21 cellular contexts compared by ENCODE assay signal in the genomic region with DNA sequence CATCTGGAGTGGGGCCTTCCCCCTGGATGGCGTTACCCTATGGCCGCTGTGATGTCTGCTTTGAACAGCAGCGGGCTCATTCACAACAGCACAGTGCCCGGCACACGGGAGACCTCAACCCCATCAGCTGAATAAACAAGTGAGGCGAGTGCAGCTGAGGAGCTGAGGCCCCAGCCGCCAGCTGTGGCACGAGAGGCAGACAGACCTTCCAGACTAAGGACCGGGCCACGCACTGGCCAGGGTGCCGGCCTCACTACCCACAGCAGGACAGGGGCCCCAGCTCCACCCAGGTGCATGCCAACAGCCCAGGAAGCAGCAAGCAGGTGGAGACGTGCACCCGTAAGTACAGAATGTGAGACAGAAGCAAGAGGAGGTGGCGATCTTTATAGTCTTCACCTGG. TPM values are rescaled to one million over a fixed set of nuclear protein-coding genes. Genes with fewer than 3 reads are reported as not detected.
DNase-seq lines count a peak whose midpoint lies in the region; ATAC-seq and TF ChIP-seq lines count a peak whose summit lies in the region.
"Had no signal": no experiment of that assay in that cellular context is flagged by ENCODE, and none has a peak within 500 bp of the region (broad histone marks: within the 10 kb centered on the region; RNA-seq: fewer than 3 reads in every experiment).

No MANE protein-coding gene starts in this region.

- H3K4me3 Mint-ChIP-seq in CD4-positive, alpha-beta T cell, result peak overlapping the region; percentile 9
- H3K4me3 Mint-ChIP-seq in H9, result no peak overlapping the region
- H3K4me3 Mint-ChIP-seq in activated T-helper 17 cell treated with anti-CD3 and anti-CD28 coated beads, Interleukin-2, amount 50 U/mL, for 72 hours, result peak overlapping the region; percentile 89
- H3K4me3 Mint-ChIP-seq in neural crest cell, result no peak overlapping the region
- H3K4me3 Mint-ChIP-seq: activated T-cell treated with anti-CD3 and anti-CD28 coated beads, Interleukin-2, amount 50 U/mL, for 72 hours had no signal

- no peak overlapping the region for H3K9ac ChIP-seq in H9 (ENCODE audit: extremely low read depth, insufficient read length, low read length)

- POLR2A ChIA-PET in CD4-positive, alpha-beta T cell (lab: Charles Lee), result no interaction called here

- no peaks in the 10 kb centered on the region for H3K9me3 Mint-ChIP-seq in CD4-positive, alpha-beta T cell
- H3K9me3 Mint-ChIP-seq in H9, result no peaks in the 10 kb centered on the region
- H3K9me3 Mint-ChIP-seq in activated T-helper 17 cell treated with anti-CD3 and anti-CD28 coated beads, Interleukin-2, amount 50 U/mL, for 72 hours, result no peaks in the 10 kb centered on the region
- H3K9me3 Mint-ChIP-seq in neural crest cell, result no peaks in the 10 kb centered on the region
- H3K9me3 Mint-ChIP-seq: activated T-cell treated with anti-CD3 and anti-CD28 coated beads, Interleukin-2, amount 50 U/mL, for 72 hours had no signal

- no peak overlapping the region for H3T11ph ChIP-seq in H9 (ENCODE audit: low read length)

- no peak overlapping the region for H2AK5ac ChIP-seq in H9 (ENCODE audit: insufficient read length, low read length)

- H3K27ac Mint-ChIP-seq in CD4-positive, alpha-beta T cell, result peak overlapping the region; percentile 64
- H3K27ac Mint-ChIP-seq in H9 (peak overlapping the region in 1 of 3 experiments; percentile 65; a peak in 2 of 7 replicates), neural crest cell (ENCODE audit: unreplicated experiment) (peak overlapping the region; percentile 88)
- H3K27ac Mint-ChIP-seq in activated T-helper 17 cell treated with anti-CD3 and anti-CD28 coated beads, Interleukin-2, amount 50 U/mL, for 72 hours, result peak overlapping the region; percentile 87

- 0 out of 2 replicates have a peak overlapping the region, but pooled peaks have one; percentile 37 for H3K14ac ChIP-seq in H9 (ENCODE audit: insufficient read depth, low read length)

- H3K27me3 Mint-ChIP-seq in CD4-positive, alpha-beta T cell, result no peaks in the 10 kb centered on the region
- no peaks in the 10 kb centered on the region for H3K27me3 Mint-ChIP-seq in H9 (ENCODE audit: low read depth)
- no peaks in the 10 kb centered on the region for H3K27me3 Mint-ChIP-seq in activated T-helper 17 cell treated with anti-CD3 and anti-CD28 coated beads, Interleukin-2, amount 50 U/mL, for 72 hours
- H3K27me3 Mint-ChIP-seq in neural crest cell (ENCODE audit: low read depth), result no peaks in the 10 kb centered on the region

- H2AFZ ChIP-seq in H9 (ENCODE audit: low read length), result no peak overlapping the region

- H3K56ac ChIP-seq in H9 (ENCODE audit: insufficient read length, low read depth, low read length), result no peak overlapping the region

- CTCF ChIA-PET in CD4-positive, alpha-beta T cell (lab: Charles Lee), result interaction anchor here (1.0 kb wide), 1 partner anchor 92 kb away, joined by 4 read pairs; no protein-coding TSS in a partner anchor

- H3K27me3 ChIP-seq in CD4-positive, alpha-beta T cell (ENCODE audit: control insufficient read depth, insufficient read depth, low read length), result no peaks in the 10 kb centered on the region
- H3K27me3 ChIP-seq in H9 (ENCODE audit: insufficient read depth, low read length), result no peaks in the 10 kb centered on the region
- H3K27me3 ChIP-seq: gastrocnemius medialis, right atrium auricular region had no signal

- H3K23me2 ChIP-seq in H9 (ENCODE audit: insufficient read length, low read depth, low read length, poor library complexity, severe bottlenecking), result no peaks in the 10 kb centered on the region

- TF ChIP-seq CTCF in CD4-positive, alpha-beta T cell (IDR thresholded peaks at IDR 0.05), result no peak
- no peak for TF ChIP-seq CTCF in H9 (conservative IDR thresholded peaks at IDR 0.05)
- TF ChIP-seq CTCF in neural crest cell (conservative IDR thresholded peaks at IDR 0.05), result no peak

- no CpG with 5 or more reads among the region's 14 CpGs for WGBS in H9 (ENCODE audit: extremely low coverage, insufficient read length, low lambda C conversion rate)

- H3K23ac ChIP-seq in H9 (ENCODE audit: insufficient read length, low read depth, low read length), result no peak overlapping the region

- H4K20me1 ChIP-seq in H9 (ENCODE audit: control insufficient read depth, insufficient read depth, insufficient read length), result no peaks in the 10 kb centered on the region

- H2BK12ac ChIP-seq in H9 (ENCODE audit: insufficient read length, low read depth, low read length), result no peak overlapping the region

- H4K5ac ChIP-seq in H9 (ENCODE audit: insufficient read length, low read depth, low read length), result no peak overlapping the region

- peaks cover 5% of the 10 kb centered on the region; the same call in 1 of the 2 replicates for H3K4me1 ChIP-seq in H9 (ENCODE audit: insufficient read depth, low read length)

- no peak overlapping the region for H2BK15ac ChIP-seq in H9 (ENCODE audit: low read depth, low read length)

- no peak overlapping the region for H2BK120ac ChIP-seq in H9 (ENCODE audit: low read depth, low read length, poor library complexity, severe bottlenecking)

- peaks cover 95% of the 10 kb centered on the region for H3K4me1 Mint-ChIP-seq in CD4-positive, alpha-beta T cell (ENCODE audit: low read depth)
- peaks cover 54 to 63% of the 10 kb centered on the region in 2 experiments for H3K4me1 Mint-ChIP-seq in H9
- H3K4me1 Mint-ChIP-seq in activated T-helper 17 cell treated with anti-CD3 and anti-CD28 coated beads, Interleukin-2, amount 50 U/mL, for 72 hours, result peaks cover 77% of the 10 kb centered on the region
- H3K4me1 Mint-ChIP-seq in neural crest cell, result peaks cover 64% of the 10 kb centered on the region

- H3K27ac ChIP-seq in CD4-positive, alpha-beta T cell (ENCODE audit: low read depth, low read length), result no peak overlapping the region
- H3K27ac ChIP-seq in H9 (ENCODE audit: insufficient read length, low read depth, low read length), result no peak overlapping the region
- H3K27ac ChIP-seq: gastrocnemius medialis, HL-60, right atrium auricular region had no signal

- H3K18ac ChIP-seq in H9 (ENCODE audit: insufficient read length, low read depth, low read length), result no peak overlapping the region

- peaks cover 34% of the 10 kb centered on the region for H3K36me3 Mint-ChIP-seq in CD4-positive, alpha-beta T cell (ENCODE audit: low read depth)
- peaks cover 2 to 9% (median 9%) of the 10 kb centered on the region in 3 experiments; a peak in 3 of 7 replicates for H3K36me3 Mint-ChIP-seq in H9 (ENCODE audit: insufficient read depth in 1 of 3, low read depth in 3 of 3)
- H3K36me3 Mint-ChIP-seq in activated T-helper 17 cell treated with anti-CD3 and anti-CD28 coated beads, Interleukin-2, amount 50 U/mL, for 72 hours (ENCODE audit: low read depth), result peaks cover 96% of the 10 kb centered on the region
- H3K36me3 Mint-ChIP-seq in neural crest cell (ENCODE audit: low read depth), result no peaks in the 10 kb centered on the region

- no peak for ATAC-seq in CD4-positive, alpha-beta T cell (ENCODE audit: poor library complexity)
- ATAC-seq in activated T-helper 17 cell treated with anti-CD3 and anti-CD28 coated beads, Interleukin-2, amount 50 U/mL, for 72 hours (replicated peaks), result no peak
- ATAC-seq in HG03108 (IDR thresholded peaks at IDR 0.05; ENCODE audit: unreplicated experiment), result no peak
- ATAC-seq in HG03159 (IDR thresholded peaks at IDR 0.05; ENCODE audit: unreplicated experiment), result no peak
- ATAC-seq: activated T-cell treated with anti-CD3 and anti-CD28 coated beads, Interleukin-2, amount 50 U/mL, for 72 hours; gastrocnemius medialis; mucosa of descending colon had no signal

- no peak overlapping the region for H3K4me2 ChIP-seq in H9 (ENCODE audit: insufficient read depth, insufficient read length, low read length)

- H2BK20ac ChIP-seq in H9 (ENCODE audit: low read depth, low read length, poor library complexity, severe bottlenecking), result no peak overlapping the region

- peaks cover 62% of the 10 kb centered on the region for H3K79me2 ChIP-seq in H9 (ENCODE audit: insufficient read depth, low read length)

- no peak overlapping the region for H3K4ac ChIP-seq in H9 (ENCODE audit: low read depth, low read length)

- peaks cover 15% of the 10 kb centered on the region for H3K79me1 ChIP-seq in H9 (ENCODE audit: insufficient read depth, low read depth, low read length, poor library complexity, severe bottlenecking)

- no peak overlapping the region for H4K91ac ChIP-seq in H9 (ENCODE audit: insufficient read length, low read depth, low read length)

- no peak overlapping the region for H4K8ac ChIP-seq in H9 (replicated peaks; ENCODE audit: insufficient read length, low read depth, low read length)

- no peak overlapping the region for H2BK5ac ChIP-seq in H9 (ENCODE audit: insufficient read length, low read length)

- no peak for DNase-seq in CD4-positive, alpha-beta T cell
- DNase-seq in H9, result no peak
- no peak for DNase-seq in neural crest cell (ENCODE audit: low read depth, low spot score)
- DNase-seq in central memory CD4-positive, alpha-beta T cell, result no peak
- no peak for DNase-seq in midbrain (lab: John Stamatoyannopoulos, UW)
- DNase-seq: activated CD4-positive, alpha-beta T cell treated with anti-CD3 and anti-CD28 coated beads, Interleukin-2, amount 50 U/mL, for 1 hour; activated T-cell treated with anti-CD3 and anti-CD28 coated beads, Interleukin-2, amount 50 U/mL, for 72 hours; Calu3; gastrocnemius medialis; left cardiac atrium; mucosa of descending colon; NCI-H2029 treated with DMSO at 0.1 percent for 48 hours; NCI-H510A treated with DMSO at 0.1 percent for 48 hours; occipital lobe; OCI-M1; stimulated activated naive CD4-positive, alpha-beta T cell had no signal

- no peaks in the 10 kb centered on the region for H3K9me3 ChIP-seq in CD4-positive, alpha-beta T cell (ENCODE audit: control insufficient read depth, low read length)
- H3K9me3 ChIP-seq in H9 (ENCODE audit: control insufficient read depth, low read depth, low read length), result no peaks in the 10 kb centered on the region
- H3K9me3 ChIP-seq: gastrocnemius medialis, mucosa of descending colon, right atrium auricular region had no signal

- intact Hi-C loops in CD4-positive, alpha-beta T cell (cut with DNase I, micrococcal nuclease), result no loop called here

RNA-seq across cellular contexts. Expression of gene STK24, which starts 39.6 kb away (rescaled TPM):
- 10 to 100 TPM; 82.3 to 85.2 TPM for total RNA-seq in CD4-positive, alpha-beta T cell
- total RNA-seq in H9 (2021) (131 and 134 TPM in 2 replicates), neural crest cell (113 and 114 TPM in 2 replicates)
- total RNA-seq in activated T-helper 17 cell treated with anti-CD3 and anti-CD28 coated beads, Interleukin-2, amount 50 U/mL, for 72 hours, result 100 to 1,000 TPM; 212 to 231 TPM

Comparison
In these comparisons a context has a peak if more than half of its experiments do, and no peak if none do; other contexts are left out.
1. H3K4me3 Mint-ChIP-seq: peak in CD4-positive, alpha-beta T cell (single experiment) and activated T-helper 17 cell treated with anti-CD3 and anti-CD28 coated beads, Interleukin-2, amount 50 U/mL, for 72 hours (single experiment); none in H9 (0 of 2) and neural crest cell (single experiment).